ENCODE assay signal across 1 cellular context in the genomic region with DNA sequence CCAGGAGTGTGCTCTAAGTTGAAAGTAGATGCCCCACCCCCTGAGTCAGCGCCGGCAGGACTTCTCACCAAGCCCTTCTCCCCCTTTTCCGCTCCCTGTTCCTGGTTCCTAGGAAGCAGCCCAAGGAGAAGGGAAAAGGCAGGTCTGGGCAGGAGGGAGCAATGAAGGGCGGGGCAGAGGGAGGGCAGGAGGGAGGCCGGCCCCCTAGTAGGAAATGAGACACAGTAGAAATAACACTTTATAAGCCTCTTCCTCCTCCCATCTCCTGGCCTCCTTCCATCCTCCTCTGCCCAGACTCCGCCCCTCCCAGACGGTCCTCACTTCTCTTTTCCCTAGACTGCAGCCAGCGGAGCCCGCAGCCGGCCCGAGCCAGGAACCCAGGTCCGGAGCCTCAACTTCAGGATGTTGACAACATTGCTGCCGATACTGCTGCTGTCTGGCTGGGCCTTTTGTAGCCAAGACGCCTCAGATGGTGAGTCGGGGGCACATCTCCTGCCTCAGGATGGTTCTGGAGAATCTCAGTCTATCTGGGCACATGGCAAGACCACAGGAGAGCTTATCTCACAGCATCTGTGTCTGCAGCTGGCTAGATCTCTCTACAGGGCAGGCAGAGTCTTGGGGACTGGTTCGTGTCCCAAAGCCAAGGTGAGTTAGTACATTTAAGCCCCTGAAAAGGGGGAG.
TF ChIP-seq lines count a peak whose summit lies in the region.

Gene PROCR (plus strand): TSS at position 320 of the 681 bp plus-strand sequence. CDS start 83 bp downstream, at position 403.

TF ChIP-seq in HCT116, 20 proteins besides CTCF, POLR2A, EP300 and RAD21 (continued from another document):
- TF ChIP-seq CBX3 (IDR thresholded peaks at IDR 0.05; ENCODE audit: low read depth) = peak; percentile 20; the same call in 1 of the 2 replicates
- TF ChIP-seq CEBPB (IDR thresholded peaks at IDR 0.05; ENCODE audit: low read depth) = no peak
- TF ChIP-seq, protein P1, sequence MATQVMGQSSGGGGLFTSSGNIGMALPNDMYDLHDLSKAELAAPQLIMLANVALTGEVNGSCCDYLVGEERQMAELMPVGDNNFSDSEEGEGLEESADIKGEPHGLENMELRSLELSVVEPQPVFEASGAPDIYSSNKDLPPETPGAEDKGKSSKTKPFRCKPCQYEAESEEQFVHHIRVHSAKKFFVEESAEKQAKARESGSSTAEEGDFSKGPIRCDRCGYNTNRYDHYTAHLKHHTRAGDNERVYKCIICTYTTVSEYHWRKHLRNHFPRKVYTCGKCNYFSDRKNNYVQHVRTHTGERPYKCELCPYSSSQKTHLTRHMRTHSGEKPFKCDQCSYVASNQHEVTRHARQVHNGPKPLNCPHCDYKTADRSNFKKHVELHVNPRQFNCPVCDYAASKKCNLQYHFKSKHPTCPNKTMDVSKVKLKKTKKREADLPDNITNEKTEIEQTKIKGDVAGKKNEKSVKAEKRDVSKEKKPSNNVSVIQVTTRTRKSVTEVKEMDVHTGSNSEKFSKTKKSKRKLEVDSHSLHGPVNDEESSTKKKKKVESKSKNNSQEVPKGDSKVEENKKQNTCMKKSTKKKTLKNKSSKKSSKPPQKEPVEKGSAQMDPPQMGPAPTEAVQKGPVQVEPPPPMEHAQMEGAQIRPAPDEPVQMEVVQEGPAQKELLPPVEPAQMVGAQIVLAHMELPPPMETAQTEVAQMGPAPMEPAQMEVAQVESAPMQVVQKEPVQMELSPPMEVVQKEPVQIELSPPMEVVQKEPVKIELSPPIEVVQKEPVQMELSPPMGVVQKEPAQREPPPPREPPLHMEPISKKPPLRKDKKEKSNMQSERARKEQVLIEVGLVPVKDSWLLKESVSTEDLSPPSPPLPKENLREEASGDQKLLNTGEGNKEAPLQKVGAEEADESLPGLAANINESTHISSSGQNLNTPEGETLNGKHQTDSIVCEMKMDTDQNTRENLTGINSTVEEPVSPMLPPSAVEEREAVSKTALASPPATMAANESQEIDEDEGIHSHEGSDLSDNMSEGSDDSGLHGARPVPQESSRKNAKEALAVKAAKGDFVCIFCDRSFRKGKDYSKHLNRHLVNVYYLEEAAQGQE (IDR thresholded peaks at IDR 0.05; ENCODE audit: low read depth) = no peak
- peak; percentile 86 for TF ChIP-seq POLR2AphosphoS5 (IDR thresholded peaks at IDR 0.05; ENCODE audit: low read depth, low read length)
- TF ChIP-seq TCF7L2 (IDR thresholded peaks at IDR 0.05; ENCODE audit: borderline replicate concordance, extremely low read depth, insufficient read depth, insufficient read length) = no peak
- TF ChIP-seq ELF1 (IDR thresholded peaks at IDR 0.05; ENCODE audit: borderline replicate concordance, low read depth) = no peak
- TF ChIP-seq, protein P2, sequence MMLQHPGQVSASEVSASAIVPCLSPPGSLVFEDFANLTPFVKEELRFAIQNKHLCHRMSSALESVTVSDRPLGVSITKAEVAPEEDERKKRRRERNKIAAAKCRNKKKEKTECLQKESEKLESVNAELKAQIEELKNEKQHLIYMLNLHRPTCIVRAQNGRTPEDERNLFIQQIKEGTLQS (IDR thresholded peaks at IDR 0.05) = no peak
TF ChIP-seq in HCT116: peak in this region for 6.
